Comparison of ENCODE assay signal across 16 cellular contexts in the genomic region with DNA sequence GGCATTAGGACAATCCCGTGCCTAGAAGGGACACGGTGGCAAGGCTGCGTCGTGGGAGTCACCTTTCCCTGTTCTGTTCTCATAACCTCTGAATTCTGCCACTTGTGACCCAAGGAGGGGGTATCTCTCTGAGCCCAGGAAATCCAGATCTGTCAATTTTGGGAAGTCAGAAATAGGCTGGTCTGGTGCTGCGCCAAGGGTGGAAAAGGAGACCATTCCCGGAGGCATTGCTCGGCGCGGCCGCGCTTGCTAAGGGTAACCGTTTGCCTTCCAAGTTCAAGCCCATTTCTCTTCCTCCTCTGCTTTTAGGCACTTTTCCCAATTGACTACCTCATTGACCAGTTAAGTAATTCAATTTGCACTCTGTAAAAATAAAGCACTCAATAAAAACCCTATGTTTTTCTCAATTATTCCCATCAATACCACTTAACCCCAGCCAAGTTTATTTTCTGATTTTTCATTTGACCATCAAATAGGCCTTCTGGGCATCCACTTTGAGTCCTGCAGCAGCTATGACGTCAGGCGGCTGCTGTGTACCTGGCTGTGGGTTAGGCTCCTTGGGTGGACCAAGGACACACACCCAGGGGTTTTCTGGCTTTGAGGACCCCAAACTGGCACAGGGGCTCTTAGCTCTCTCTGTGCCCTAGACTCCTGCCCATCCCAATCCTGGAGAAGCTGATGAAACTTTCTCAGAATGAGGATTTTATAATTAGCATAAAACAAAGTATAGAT. TPM values are rescaled to one million over a fixed set of nuclear protein-coding genes. Genes with fewer than 3 reads are reported as not detected.
DNase-seq lines count a peak whose midpoint lies in the region; ATAC-seq and TF ChIP-seq lines count a peak whose summit lies in the region.
"Had no signal": no experiment of that assay in that cellular context is flagged by ENCODE, and none has a peak within 500 bp of the region (broad histone marks: within the 10 kb centered on the region; RNA-seq: fewer than 3 reads in every experiment).

No MANE protein-coding gene starts in this region.

- TF ChIP-seq POLR2A in tibial nerve (IDR thresholded peaks at IDR 0.05) = no peak

- 82 to 85% methylated on average over 14 of the region's 14 CpGs for WGBS in heart right ventricle, 2 donors
- 63 to 65% methylated on average over 14 of the region's 14 CpGs for WGBS in tibial nerve, 2 donors

- ATAC-seq in left cardiac atrium = no peak
- no peak for ATAC-seq in heart right ventricle
- no peak for ATAC-seq in GM19455 (IDR thresholded peaks at IDR 0.05; ENCODE audit: unreplicated experiment)

- H3K4me3 ChIP-seq in heart right ventricle (no peak overlapping the region), tibial nerve (no peak overlapping the region)
- H3K4me3 ChIP-seq: BLaER1 treated with 17β-estradiol and CSF1 and Interleukin-3, amounts not matched to agents 10 nM and 100 nM; HAP-1 had no signal

- H3K4me1 Mint-ChIP-seq in chondrocyte (ENCODE audit: low read depth) = peaks cover 70% of the 10 kb centered on the region
- H3K4me1 Mint-ChIP-seq: CD4-positive, CD25-positive, alpha-beta regulatory T cell had no signal

- H3K4me1 ChIP-seq in heart right ventricle (peaks cover 2 to 40% (median 24%) of the 10 kb centered on the region in 9 donors), tibial nerve (peaks cover 0 to 85% (median 26%) of the 10 kb centered on the region in 4 donors)

- H3K36me3 ChIP-seq in heart right ventricle = no peaks in the 10 kb centered on the region
- H3K36me3 ChIP-seq in tibial nerve = no peaks in the 10 kb centered on the region
- H3K36me3 ChIP-seq: BLaER1 treated with 17β-estradiol and CSF1 and Interleukin-3, amounts not matched to agents 10 nM and 100 nM; HAP-1 had no signal

- H3K27ac Mint-ChIP-seq in chondrocyte (ENCODE audit: unreplicated experiment) = no peak overlapping the region
- H3K27ac Mint-ChIP-seq: CD4-positive, CD25-positive, alpha-beta regulatory T cell; IgD-negative memory B cell had no signal

- no peaks in the 10 kb centered on the region for H3K27me3 Mint-ChIP-seq in chondrocyte (ENCODE audit: low read depth)

- no peak overlapping the region for H3K4me3 Mint-ChIP-seq in chondrocyte (ENCODE audit: unreplicated experiment)
- H3K4me3 Mint-ChIP-seq: CD4-positive, CD25-positive, alpha-beta regulatory T cell; HFFc6; IgD-negative memory B cell had no signal

- H3K27ac ChIP-seq in heart right ventricle (no peak overlapping the region), tibial nerve (peak overlapping the region in 3 of 4 donors; percentile 2 to 21 (median 13))
- H3K27ac ChIP-seq: BLaER1 treated with 17β-estradiol and CSF1 and Interleukin-3, amounts not matched to agents 10 nM and 100 nM; HL-60 had no signal

- peak; percentile 12 for DNase-seq in left cardiac atrium
- DNase-seq in heart right ventricle = no peak
- DNase-seq in chondrocyte (ENCODE audit: low spot score) = peak; percentile 37
- peak; percentile 11 for DNase-seq in midbrain (lab: John Stamatoyannopoulos, UW)
- no peak for DNase-seq in tibial nerve (ENCODE audit: low spot score in 2 of 2)
- no peak for DNase-seq in HPDE6-E6E7 (ENCODE audit: extremely low spot score)
- no peak for DNase-seq in GF-D8 (lab: John Stamatoyannopoulos, UW)
- DNase-seq: ACHN; CD4-positive, CD25-positive, alpha-beta regulatory T cell; DMS53; HFFc6 had no signal

- no peak for TF ChIP-seq EP300 in tibial nerve (IDR thresholded peaks at IDR 0.05)

- intact Hi-C loops in left cardiac atrium (cut with DNase I) = loop anchor here in 1 of 2 donors (10.0 kb wide), 1 partner anchor 50 kb away; no protein-coding TSS in a partner anchor
- intact Hi-C loops in heart right ventricle (cut with DNase I) = loop anchor here in 2 of 10 donors (5.0 kb wide), 1 partner anchor 52 kb away; no protein-coding TSS in a partner anchor

- no peaks in the 10 kb centered on the region for H3K36me3 Mint-ChIP-seq in chondrocyte (ENCODE audit: low read depth)
- H3K36me3 Mint-ChIP-seq: CD4-positive, CD25-positive, alpha-beta regulatory T cell had no signal

- H3K9me3 Mint-ChIP-seq in chondrocyte (ENCODE audit: low read depth) = no peaks in the 10 kb centered on the region
- H3K9me3 Mint-ChIP-seq: HFFc6 had no signal

- TF ChIP-seq CTCF in heart right ventricle (IDR thresholded peaks at IDR 0.05) (no peak), chondrocyte (IDR thresholded peaks at IDR 0.05) (no peak), tibial nerve (IDR thresholded peaks at IDR 0.05) (no peak)

- H3K27me3 ChIP-seq in heart right ventricle = peaks cover 0 to 10% (median 0%) of the 10 kb centered on the region in 7 donors
- no peaks in the 10 kb centered on the region for H3K27me3 ChIP-seq in tibial nerve
- H3K27me3 ChIP-seq: BLaER1 treated with 17β-estradiol and CSF1 and Interleukin-3, amounts not matched to agents 10 nM and 100 nM had no signal

- H3K9me3 ChIP-seq in heart right ventricle (no peaks in the 10 kb centered on the region), tibial nerve (no peaks in the 10 kb centered on the region)
- H3K9me3 ChIP-seq: HAP-1 had no signal

RNA-seq across cellular contexts. Expression of gene SORCS2, which starts 12.5 kb away (rescaled TPM):
- total RNA-seq in left cardiac atrium (1 to 10 TPM; 2.4 to 2.6 TPM), heart right ventricle (1 to 10 TPM in 9 of 10 donors, under 1 TPM in 1; 0.95 to 5.4 (median 2.6) TPM), chondrocyte (9.4 to 21.7 TPM (median 10.9 TPM) in 3 replicates), tibial nerve (10 to 100 TPM; 15.6 to 48.9 (median 38.3) TPM)
- polyA plus RNA-seq in heart right ventricle = under 1 TPM; 0.25 to 0.66 TPM
- total RNA-seq: CD4-positive, CD25-positive, alpha-beta regulatory T cell had no signal
- polyA plus RNA-seq: CD4-positive, CD25-positive, alpha-beta regulatory T cell; IgD-negative memory B cell had no signal

Comparison
In these comparisons a context has a peak if more than half of its experiments do, and no peak if none do; other contexts are left out.
1. DNase-seq: peak in left cardiac atrium (single experiment), chondrocyte (single experiment) and midbrain (single experiment); none in heart right ventricle (0 of 2), tibial nerve (0 of 2), HPDE6-E6E7 (single experiment) and GF-D8 (single experiment).
2. H3K27ac ChIP-seq: peak in tibial nerve (3 of 4); none in heart right ventricle (0 of 10).